In the genomic region with DNA sequence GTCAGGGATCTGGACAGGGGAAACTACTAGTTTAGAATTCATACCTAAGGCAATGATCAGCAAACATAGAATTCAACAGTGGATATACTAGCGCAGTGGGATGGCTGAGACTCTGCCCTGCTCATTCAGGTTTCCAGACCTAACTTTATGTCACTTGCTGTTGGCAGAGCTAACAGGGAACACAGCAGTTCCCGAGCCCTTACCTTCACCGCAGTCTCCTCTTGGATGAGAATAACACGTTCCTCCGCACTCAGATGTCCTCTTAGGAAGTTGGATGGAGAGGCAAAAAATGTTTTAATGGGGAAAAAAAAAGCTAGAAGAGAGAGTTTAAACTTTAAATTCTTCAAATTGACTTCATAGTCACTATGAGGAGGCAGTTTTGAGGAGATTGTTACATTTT, we compare ENCODE assay signal across 1 cellular context.
TF ChIP-seq lines count a peak whose summit lies in the region.

No MANE protein-coding gene starts in this region.

TF ChIP-seq in H1, 55 proteins besides CTCF, POLR2A, EP300 and RAD21:
- TF ChIP-seq, protein P1, sequence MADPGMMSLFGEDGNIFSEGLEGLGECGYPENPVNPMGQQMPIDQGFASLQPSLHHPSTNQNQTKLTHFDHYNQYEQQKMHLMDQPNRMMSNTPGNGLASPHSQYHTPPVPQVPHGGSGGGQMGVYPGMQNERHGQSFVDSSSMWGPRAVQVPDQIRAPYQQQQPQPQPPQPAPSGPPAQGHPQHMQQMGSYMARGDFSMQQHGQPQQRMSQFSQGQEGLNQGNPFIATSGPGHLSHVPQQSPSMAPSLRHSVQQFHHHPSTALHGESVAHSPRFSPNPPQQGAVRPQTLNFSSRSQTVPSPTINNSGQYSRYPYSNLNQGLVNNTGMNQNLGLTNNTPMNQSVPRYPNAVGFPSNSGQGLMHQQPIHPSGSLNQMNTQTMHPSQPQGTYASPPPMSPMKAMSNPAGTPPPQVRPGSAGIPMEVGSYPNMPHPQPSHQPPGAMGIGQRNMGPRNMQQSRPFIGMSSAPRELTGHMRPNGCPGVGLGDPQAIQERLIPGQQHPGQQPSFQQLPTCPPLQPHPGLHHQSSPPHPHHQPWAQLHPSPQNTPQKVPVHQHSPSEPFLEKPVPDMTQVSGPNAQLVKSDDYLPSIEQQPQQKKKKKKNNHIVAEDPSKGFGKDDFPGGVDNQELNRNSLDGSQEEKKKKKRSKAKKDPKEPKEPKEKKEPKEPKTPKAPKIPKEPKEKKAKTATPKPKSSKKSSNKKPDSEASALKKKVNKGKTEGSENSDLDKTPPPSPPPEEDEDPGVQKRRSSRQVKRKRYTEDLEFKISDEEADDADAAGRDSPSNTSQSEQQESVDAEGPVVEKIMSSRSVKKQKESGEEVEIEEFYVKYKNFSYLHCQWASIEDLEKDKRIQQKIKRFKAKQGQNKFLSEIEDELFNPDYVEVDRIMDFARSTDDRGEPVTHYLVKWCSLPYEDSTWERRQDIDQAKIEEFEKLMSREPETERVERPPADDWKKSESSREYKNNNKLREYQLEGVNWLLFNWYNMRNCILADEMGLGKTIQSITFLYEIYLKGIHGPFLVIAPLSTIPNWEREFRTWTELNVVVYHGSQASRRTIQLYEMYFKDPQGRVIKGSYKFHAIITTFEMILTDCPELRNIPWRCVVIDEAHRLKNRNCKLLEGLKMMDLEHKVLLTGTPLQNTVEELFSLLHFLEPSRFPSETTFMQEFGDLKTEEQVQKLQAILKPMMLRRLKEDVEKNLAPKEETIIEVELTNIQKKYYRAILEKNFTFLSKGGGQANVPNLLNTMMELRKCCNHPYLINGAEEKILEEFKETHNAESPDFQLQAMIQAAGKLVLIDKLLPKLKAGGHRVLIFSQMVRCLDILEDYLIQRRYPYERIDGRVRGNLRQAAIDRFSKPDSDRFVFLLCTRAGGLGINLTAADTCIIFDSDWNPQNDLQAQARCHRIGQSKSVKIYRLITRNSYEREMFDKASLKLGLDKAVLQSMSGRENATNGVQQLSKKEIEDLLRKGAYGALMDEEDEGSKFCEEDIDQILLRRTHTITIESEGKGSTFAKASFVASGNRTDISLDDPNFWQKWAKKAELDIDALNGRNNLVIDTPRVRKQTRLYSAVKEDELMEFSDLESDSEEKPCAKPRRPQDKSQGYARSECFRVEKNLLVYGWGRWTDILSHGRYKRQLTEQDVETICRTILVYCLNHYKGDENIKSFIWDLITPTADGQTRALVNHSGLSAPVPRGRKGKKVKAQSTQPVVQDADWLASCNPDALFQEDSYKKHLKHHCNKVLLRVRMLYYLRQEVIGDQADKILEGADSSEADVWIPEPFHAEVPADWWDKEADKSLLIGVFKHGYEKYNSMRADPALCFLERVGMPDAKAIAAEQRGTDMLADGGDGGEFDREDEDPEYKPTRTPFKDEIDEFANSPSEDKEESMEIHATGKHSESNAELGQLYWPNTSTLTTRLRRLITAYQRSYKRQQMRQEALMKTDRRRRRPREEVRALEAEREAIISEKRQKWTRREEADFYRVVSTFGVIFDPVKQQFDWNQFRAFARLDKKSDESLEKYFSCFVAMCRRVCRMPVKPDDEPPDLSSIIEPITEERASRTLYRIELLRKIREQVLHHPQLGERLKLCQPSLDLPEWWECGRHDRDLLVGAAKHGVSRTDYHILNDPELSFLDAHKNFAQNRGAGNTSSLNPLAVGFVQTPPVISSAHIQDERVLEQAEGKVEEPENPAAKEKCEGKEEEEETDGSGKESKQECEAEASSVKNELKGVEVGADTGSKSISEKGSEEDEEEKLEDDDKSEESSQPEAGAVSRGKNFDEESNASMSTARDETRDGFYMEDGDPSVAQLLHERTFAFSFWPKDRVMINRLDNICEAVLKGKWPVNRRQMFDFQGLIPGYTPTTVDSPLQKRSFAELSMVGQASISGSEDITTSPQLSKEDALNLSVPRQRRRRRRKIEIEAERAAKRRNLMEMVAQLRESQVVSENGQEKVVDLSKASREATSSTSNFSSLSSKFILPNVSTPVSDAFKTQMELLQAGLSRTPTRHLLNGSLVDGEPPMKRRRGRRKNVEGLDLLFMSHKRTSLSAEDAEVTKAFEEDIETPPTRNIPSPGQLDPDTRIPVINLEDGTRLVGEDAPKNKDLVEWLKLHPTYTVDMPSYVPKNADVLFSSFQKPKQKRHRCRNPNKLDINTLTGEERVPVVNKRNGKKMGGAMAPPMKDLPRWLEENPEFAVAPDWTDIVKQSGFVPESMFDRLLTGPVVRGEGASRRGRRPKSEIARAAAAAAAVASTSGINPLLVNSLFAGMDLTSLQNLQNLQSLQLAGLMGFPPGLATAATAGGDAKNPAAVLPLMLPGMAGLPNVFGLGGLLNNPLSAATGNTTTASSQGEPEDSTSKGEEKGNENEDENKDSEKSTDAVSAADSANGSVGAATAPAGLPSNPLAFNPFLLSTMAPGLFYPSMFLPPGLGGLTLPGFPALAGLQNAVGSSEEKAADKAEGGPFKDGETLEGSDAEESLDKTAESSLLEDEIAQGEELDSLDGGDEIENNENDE (IDR thresholded peaks at IDR 0.05; ENCODE audit: insufficient replicate concordance, low read length): no peak
- TF ChIP-seq PHF8 (conservative IDR thresholded peaks at IDR 0.05; ENCODE audit: low read depth, low read length) (no peak), CHD2 (IDR thresholded peaks at IDR 0.05; ENCODE audit: low read length) (no peak)
